14 cellular contexts compared by ENCODE assay signal in the genomic region with DNA sequence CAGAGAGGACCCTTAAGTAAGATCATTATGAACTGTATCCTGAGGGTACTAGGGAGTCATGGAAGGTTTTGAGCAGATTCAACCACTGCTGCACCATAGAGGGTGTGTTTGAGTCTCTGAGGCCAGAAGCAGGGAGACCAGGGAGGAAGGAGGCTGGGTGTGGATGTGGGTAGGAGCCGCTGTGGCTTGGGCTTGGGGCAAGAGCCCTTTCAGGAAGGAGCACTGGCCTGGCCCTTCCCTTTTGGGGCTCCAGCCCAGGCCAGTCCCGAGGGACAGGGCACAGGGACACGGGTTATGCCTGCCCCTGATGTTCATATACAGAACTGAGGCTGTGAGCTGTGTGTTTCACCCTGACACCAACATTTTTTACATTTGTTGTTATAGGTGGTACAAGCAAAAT. TPM values are rescaled to one million over a fixed set of nuclear protein-coding genes. Genes with fewer than 3 reads are reported as not detected.
DNase-seq lines count a peak whose midpoint lies in the region; ATAC-seq and TF ChIP-seq lines count a peak whose summit lies in the region.
"Had no signal": no experiment of that assay in that cellular context is flagged by ENCODE, and none has a peak within 500 bp of the region (broad histone marks: within the 10 kb centered on the region; RNA-seq: fewer than 3 reads in every experiment).

No MANE protein-coding gene starts in this region.

- H3K56ac ChIP-seq in mesendoderm (ENCODE audit: low read length): no peak overlapping the region

- H3K79me1 ChIP-seq in mesendoderm (ENCODE audit: low read length): no peaks in the 10 kb centered on the region

- peak overlapping the region in 5 of 10 donors; percentile 7 to 71 (median 11) for H3K4me3 Mint-ChIP-seq in naive thymus-derived CD4-positive, alpha-beta T cell

- no peak overlapping the region for H4K8ac ChIP-seq in mesendoderm (ENCODE audit: low read depth, low read length)

- intact Hi-C loops in A673 (cut with micrococcal nuclease; ENCODE audit: unreplicated experiment): no loop called here
- intact Hi-C loops in naive thymus-derived CD4-positive, alpha-beta T cell (cut with micrococcal nuclease): no loop called here

- DNase-seq in A673 (ENCODE audit: low spot score) (no peak), GM06990 (ENCODE audit: extremely low read depth, insufficient read length) (peak; percentile 7), adipocyte (ENCODE audit: low read depth) (no peak), GM03348 (ENCODE audit: low spot score) (no peak), mesendoderm (no peak), AG08395 (ENCODE audit: low spot score) (no peak)
- no peak for DNase-seq in naive thymus-derived CD4-positive, alpha-beta T cell
- DNase-seq: activated gamma-delta T cell treated with Interleukin-2 at 50 U/mL for 16 hours, foreskin fibroblast, NCI-H2171 treated with DMSO at 0.1 percent for 48 hours, occipital lobe had no signal

- H3K23ac ChIP-seq in mesendoderm (ENCODE audit: low read length): no peak overlapping the region

- no peaks in the 10 kb centered on the region for H3K79me2 ChIP-seq in mesendoderm (ENCODE audit: control insufficient read depth, insufficient read depth, low read length)

- ATAC-seq in naive thymus-derived CD4-positive, alpha-beta T cell: no peak
- ATAC-seq in GM18498 (IDR thresholded peaks at IDR 0.05; ENCODE audit: unreplicated experiment): no peak

- peak overlapping the region; percentile 49 for H3K27ac ChIP-seq in A673 (ENCODE audit: low read depth, low read length, poor library complexity, severe bottlenecking)
- no peak overlapping the region for H3K27ac ChIP-seq in naive thymus-derived CD4-positive, alpha-beta T cell (ENCODE audit: low read depth, low read length)
- no peak overlapping the region for H3K27ac ChIP-seq in mesendoderm (ENCODE audit: low read depth, low read length)
- H3K27ac ChIP-seq: VCaP had no signal

- POLR2A ChIA-PET in A673 (lab: Charles Lee; ENCODE audit: low non-redundant PET): no interaction called here
- POLR2A ChIA-PET in naive thymus-derived CD4-positive, alpha-beta T cell (lab: Charles Lee): interaction anchor here (4.3 kb wide), 1 partner anchor 30 kb away, joined by 22 read pairs; no protein-coding TSS in a partner anchor

- H3K9me3 ChIP-seq in A673 (ENCODE audit: low read depth, low read length, poor library complexity, severe bottlenecking): no peaks in the 10 kb centered on the region
- H3K9me3 ChIP-seq in adipocyte (ENCODE audit: control insufficient read depth, low read length): no peaks in the 10 kb centered on the region
- no peaks in the 10 kb centered on the region for H3K9me3 ChIP-seq in naive thymus-derived CD4-positive, alpha-beta T cell (ENCODE audit: control insufficient read depth in 2 of 3, low read length in 3 of 3)
- H3K9me3 ChIP-seq: MG63 had no signal

- H3K27me3 ChIP-seq in A673 (replicated peaks; ENCODE audit: insufficient read depth, low read depth, low read length, poor library complexity) (no peaks in the 10 kb centered on the region), GM06990 (replicated peaks; ENCODE audit: control insufficient read depth, insufficient read depth, low read length) (no peaks in the 10 kb centered on the region), adipocyte (replicated peaks; ENCODE audit: control insufficient read depth, insufficient read depth, low read length) (no peaks in the 10 kb centered on the region), mesendoderm (ENCODE audit: insufficient read depth, low read length, poor library complexity) (no peaks in the 10 kb centered on the region)
- no peaks in the 10 kb centered on the region for H3K27me3 ChIP-seq in naive thymus-derived CD4-positive, alpha-beta T cell (ENCODE audit: control insufficient read depth in 2 of 2, insufficient read depth in 2 of 2, low read length in 2 of 2)
- H3K27me3 ChIP-seq: MG63 had no signal

- H3K4me1 Mint-ChIP-seq in naive thymus-derived CD4-positive, alpha-beta T cell: peaks cover 37 to 54% (median 43%) of the 10 kb centered on the region in 7 donors

- TF ChIP-seq CTCF in A673 (conservative IDR thresholded peaks at IDR 0.05; ENCODE audit: low read depth, low read length): no peak
- TF ChIP-seq CTCF in GM06990 (IDR thresholded peaks at IDR 0.05; ENCODE audit: insufficient read depth, low read length, poor library complexity, severe bottlenecking): no peak

- peaks cover 0 to 14% (median 6%) of the 10 kb centered on the region in 5 donors for H3K36me3 Mint-ChIP-seq in naive thymus-derived CD4-positive, alpha-beta T cell

- peak overlapping the region; percentile 43 for H3K9ac ChIP-seq in adipocyte (ENCODE audit: low read length)
- no peak overlapping the region for H3K9ac ChIP-seq in mesendoderm (ENCODE audit: low read length)

- H3K4me2 ChIP-seq in mesendoderm (ENCODE audit: low read length): no peak overlapping the region

- H3K4me1 ChIP-seq in A673 (ENCODE audit: insufficient read depth, low read length, poor library complexity, severe bottlenecking): peaks cover 22% of the 10 kb centered on the region
- peaks cover 35% of the 10 kb centered on the region for H3K4me1 ChIP-seq in adipocyte (ENCODE audit: control insufficient read depth, insufficient read depth, low read length)
- H3K4me1 ChIP-seq in naive thymus-derived CD4-positive, alpha-beta T cell (ENCODE audit: control insufficient read depth in 2 of 2, insufficient read depth in 2 of 2, low read length in 2 of 2): peaks cover 24 to 25% of the 10 kb centered on the region in 2 donors
- no peaks in the 10 kb centered on the region for H3K4me1 ChIP-seq in mesendoderm (ENCODE audit: control insufficient read depth, low read depth, low read length)

- CTCF ChIA-PET in A673 (lab: Charles Lee): no interaction called here
- CTCF ChIA-PET in naive thymus-derived CD4-positive, alpha-beta T cell (lab: Charles Lee): interaction anchor here (0.5 kb wide), 1 partner anchor 151 kb away, joined by 3 read pairs; no protein-coding TSS in a partner anchor

- H3K9me3 Mint-ChIP-seq in naive thymus-derived CD4-positive, alpha-beta T cell: no peaks in the 10 kb centered on the region

- no peak overlapping the region for H3K18ac ChIP-seq in mesendoderm (ENCODE audit: low read length)

- no peak overlapping the region for H2BK5ac ChIP-seq in mesendoderm (ENCODE audit: low read length)

- H2AK5ac ChIP-seq in mesendoderm (ENCODE audit: low read length): no peak overlapping the region

- H3K4me3 ChIP-seq in A673 (ENCODE audit: low read depth, low read length, poor library complexity, severe bottlenecking) (no peak overlapping the region), GM06990 (replicated peaks; ENCODE audit: low read depth, low read length) (no peak overlapping the region), adipocyte (ENCODE audit: low read length) (no peak overlapping the region), mesendoderm (ENCODE audit: low read length) (no peak overlapping the region)
- H3K4me3 ChIP-seq in naive thymus-derived CD4-positive, alpha-beta T cell (ENCODE audit: low read length): no peak overlapping the region
- H3K4me3 ChIP-seq: MG63 had no signal

- no peak overlapping the region for H2BK120ac ChIP-seq in mesendoderm (ENCODE audit: low read depth, low read length)

- no peak overlapping the region for H2BK15ac ChIP-seq in mesendoderm (replicated peaks; ENCODE audit: low read depth)

- peak overlapping the region in 6 of 9 donors; percentile 3 to 78 (median 52) for H3K27ac Mint-ChIP-seq in naive thymus-derived CD4-positive, alpha-beta T cell

- no peak overlapping the region for H3K4ac ChIP-seq in mesendoderm (ENCODE audit: low read depth, low read length)

- no peaks in the 10 kb centered on the region for H3K27me3 Mint-ChIP-seq in naive thymus-derived CD4-positive, alpha-beta T cell

- H4K5ac ChIP-seq in mesendoderm (ENCODE audit: low read length): no peak overlapping the region

- H3K36me3 ChIP-seq in A673 (ENCODE audit: insufficient read depth, low read length, poor library complexity, severe bottlenecking): peaks cover 8% of the 10 kb centered on the region
- peaks cover 27% of the 10 kb centered on the region for H3K36me3 ChIP-seq in GM06990 (ENCODE audit: control insufficient read depth, insufficient read depth, low read length)
- H3K36me3 ChIP-seq in adipocyte (ENCODE audit: control insufficient read depth, insufficient read depth, low read length, severe bottlenecking): peaks cover 27% of the 10 kb centered on the region
- peaks cover 0 to 40% (median 0%) of the 10 kb centered on the region in 3 experiments for H3K36me3 ChIP-seq in naive thymus-derived CD4-positive, alpha-beta T cell (ENCODE audit: control insufficient read depth in 2 of 3, insufficient read depth in 3 of 3, low read length in 3 of 3)
- peaks cover 2% of the 10 kb centered on the region for H3K36me3 ChIP-seq in mesendoderm (ENCODE audit: control insufficient read depth, insufficient read depth, low read length)

- no CpG with 5 or more reads among the region's 3 CpGs for WGBS in mesendoderm (ENCODE audit: extremely low coverage, insufficient coverage, low lambda C conversion rate)

- no TSS peak for BruUV-seq in A673 (replicated peaks; lab: Mats Ljungman, UMichigan)

RNA-seq across cellular contexts. Expression of gene CIC, which starts 7.2 kb away (rescaled TPM):
- 75.8 and 80.3 TPM in 2 replicates for total RNA-seq in A673 (2021)
- 100 to 1,000 TPM in 3 of 5 experiments, 10 to 100 TPM in 2; 90.4 to 134 (median 102) TPM for total RNA-seq in naive thymus-derived CD4-positive, alpha-beta T cell
- 1 to 10 TPM; 1.5 to 2.6 TPM for polyA plus RNA-seq in naive thymus-derived CD4-positive, alpha-beta T cell
- 21.7 TPM for polyA plus RNA-seq in mesendoderm (2013, experiment 1 of 2)
- polyA plus RNA-seq in mesendoderm (2013, experiment 2 of 2): 22.2 TPM

RNA-seq across cellular contexts. Expression of gene ERF, which starts 21.4 kb away (rescaled TPM):
- 149 and 164 TPM in 2 replicates for total RNA-seq in A673 (2021)
- 100 to 1,000 TPM in 1 of 5 experiments, 10 to 100 TPM in 4; 42.5 to 105 (median 51.8) TPM for total RNA-seq in naive thymus-derived CD4-positive, alpha-beta T cell
- polyA plus RNA-seq in naive thymus-derived CD4-positive, alpha-beta T cell: 10 to 100 TPM in 1 of 2 donors, 1 to 10 TPM in 1; 2.8 to 10.8 TPM
- 42.7 TPM for polyA plus RNA-seq in mesendoderm (2013, experiment 1 of 2)
- 42.7 TPM for polyA plus RNA-seq in mesendoderm (2013, experiment 2 of 2)

RNA-seq across cellular contexts. Expression of gene PRR19, which starts 25.6 kb away (rescaled TPM):
- total RNA-seq in A673 (2021): 2.5 and 3.6 TPM in 2 replicates
- under 1 TPM in 4 of 5 experiments, not detected in 1; 0.32 to 0.68 (median 0.38) TPM for total RNA-seq in naive thymus-derived CD4-positive, alpha-beta T cell
- polyA plus RNA-seq in naive thymus-derived CD4-positive, alpha-beta T cell: under 1 TPM; 0.48 to 0.61 TPM
- 4.3 TPM for polyA plus RNA-seq in mesendoderm (2013, experiment 1 of 2)
- 4.4 TPM for polyA plus RNA-seq in mesendoderm (2013, experiment 2 of 2)

RNA-seq across cellular contexts. Expression of gene PAFAH1B3, which starts 26.1 kb away (rescaled TPM):
- 151 and 166 TPM in 2 replicates for total RNA-seq in A673 (2021)
- total RNA-seq in naive thymus-derived CD4-positive, alpha-beta T cell: 10 to 100 TPM; 11.7 to 36.9 (median 16.9) TPM
- polyA plus RNA-seq in naive thymus-derived CD4-positive, alpha-beta T cell: 10 to 100 TPM; 52.6 to 73.4 TPM
- polyA plus RNA-seq in mesendoderm (2013, experiment 1 of 2): 81.4 TPM
- 78.9 TPM for polyA plus RNA-seq in mesendoderm (2013, experiment 2 of 2)

RNA-seq across cellular contexts. Expression of gene GSK3A, which starts 33.9 kb away (rescaled TPM):
- total RNA-seq in A673 (2021): 67.8 and 70.1 TPM in 2 replicates
- 10 to 100 TPM; 19.6 to 52.0 (median 33.0) TPM for total RNA-seq in naive thymus-derived CD4-positive, alpha-beta T cell
- 10 to 100 TPM; 11.4 to 19.6 TPM for polyA plus RNA-seq in naive thymus-derived CD4-positive, alpha-beta T cell
- polyA plus RNA-seq in mesendoderm (2013, experiment 1 of 2): 71.8 TPM
- polyA plus RNA-seq in mesendoderm (2013, experiment 2 of 2): 66.5 TPM
